In genomic region chr17:35786941-35787432, GRCh38 we compare ENCODE assay signal across 14 cellular contexts. TPM values are rescaled to one million over a fixed set of nuclear protein-coding genes. Genes with fewer than 3 reads are reported as not detected.
A peak's percentile ranks its signal among the peaks of the same experiment; 100 is the strongest.
DNase-seq lines count a peak whose midpoint lies in the region; ATAC-seq and TF ChIP-seq lines count a peak whose summit lies in the region.
"Had no signal": no experiment of that assay in that cellular context is flagged by ENCODE, and none has a peak within 500 bp of the region (broad histone marks: within the 10 kb centered on the region; RNA-seq: fewer than 3 reads in every experiment).

No MANE protein-coding gene starts in this region.

- H3K4me1 Mint-ChIP-seq in T-helper 2 cell treated with Interferon-gamma antibody and Interleukin-4, amounts not matched to agents 5 μg/mL and 100 μg/mL, for 36 hours (ENCODE audit: low read depth), result peaks cover 3% of the 10 kb centered on the region
- H3K4me1 Mint-ChIP-seq: naive B cell had no signal

- WGBS in urinary bladder, result 24% methylated on average over 3 of the region's 3 CpGs

- no peak overlapping the region for H3K4me3 ChIP-seq in coronary artery
- no peak overlapping the region for H3K4me3 ChIP-seq in muscle layer of duodenum (ENCODE audit: low read depth in 1 of 2, low read length in 2 of 2)
- H3K4me3 ChIP-seq in urinary bladder (ENCODE audit: low read depth, low read length), result no peak overlapping the region

- H3K36me3 ChIP-seq in muscle layer of duodenum (ENCODE audit: control insufficient read depth in 1 of 2, insufficient read depth in 2 of 2, low read length in 2 of 2) (no peaks in the 10 kb centered on the region), urinary bladder (ENCODE audit: insufficient read depth) (no peaks in the 10 kb centered on the region)

- no peak overlapping the region for H3K4me3 Mint-ChIP-seq in T-helper 2 cell treated with Interferon-gamma antibody and Interleukin-4, amounts not matched to agents 5 μg/mL and 100 μg/mL, for 36 hours
- H3K4me3 Mint-ChIP-seq: effector memory CD8-positive, alpha-beta T cell; naive B cell had no signal

- H3K4me1 ChIP-seq in muscle layer of duodenum (ENCODE audit: control insufficient read depth in 1 of 2, insufficient read depth in 2 of 2, low read length in 2 of 2) (peaks cover 18 to 51% of the 10 kb centered on the region in 2 donors), urinary bladder (ENCODE audit: insufficient read depth) (no peaks in the 10 kb centered on the region)

- H3K27me3 ChIP-seq in muscle layer of duodenum (ENCODE audit: low read depth, low read length), result no peaks in the 10 kb centered on the region

- H3K27ac ChIP-seq in coronary artery (peak overlapping the region; percentile 27 to 60), muscle layer of duodenum (ENCODE audit: low read length) (peak overlapping the region; percentile 3), urinary bladder (ENCODE audit: low read depth) (peak overlapping the region; percentile 89)

- peak; percentile 42 for DNase-seq in DMS 273 (lab: John Stamatoyannopoulos, UW; ENCODE audit: unreplicated experiment)
- no peak for DNase-seq in DMS 273 treated with DMSO at 0.1 percent for 48 hours (lab: John Stamatoyannopoulos, UW)
- no peak for DNase-seq in coronary artery (ENCODE audit: low spot score)
- no peak for DNase-seq in left lobe of liver (ENCODE audit: low spot score)
- DNase-seq in Kasumi-1 (lab: John Stamatoyannopoulos, UW), result no peak
- DNase-seq in T-helper 2 cell treated with Interferon-gamma antibody and Interleukin-4, amounts not matched to agents 5 μg/mL and 100 μg/mL, for 36 hours (ENCODE audit: low spot score), result no peak
- DNase-seq: 8988T; effector memory CD8-positive, alpha-beta T cell; Karpas-422; naive B cell; NCI-H2081 treated with DMSO at 0.1 percent for 48 hours had no signal

- peaks cover 35% of the 10 kb centered on the region for H3K27me3 Mint-ChIP-seq in T-helper 2 cell treated with Interferon-gamma antibody and Interleukin-4, amounts not matched to agents 5 μg/mL and 100 μg/mL, for 36 hours (ENCODE audit: low read depth)

- H3K27ac Mint-ChIP-seq in T-helper 2 cell treated with Interferon-gamma antibody and Interleukin-4, amounts not matched to agents 5 μg/mL and 100 μg/mL, for 36 hours, result no peak overlapping the region
- H3K27ac Mint-ChIP-seq: effector memory CD8-positive, alpha-beta T cell had no signal

- no peaks in the 10 kb centered on the region for H3K36me3 Mint-ChIP-seq in T-helper 2 cell treated with Interferon-gamma antibody and Interleukin-4, amounts not matched to agents 5 μg/mL and 100 μg/mL, for 36 hours (ENCODE audit: low read depth)
- H3K36me3 Mint-ChIP-seq: naive B cell had no signal

- ATAC-seq in left lobe of liver, result no peak
- ATAC-seq: effector memory CD8-positive, alpha-beta T cell had no signal

- H3K9me3 Mint-ChIP-seq in T-helper 2 cell treated with Interferon-gamma antibody and Interleukin-4, amounts not matched to agents 5 μg/mL and 100 μg/mL, for 36 hours, result no peaks in the 10 kb centered on the region
- H3K9me3 Mint-ChIP-seq: effector memory CD8-positive, alpha-beta T cell; naive B cell had no signal

- TF ChIP-seq CTCF in coronary artery (IDR thresholded peaks at IDR 0.05), result no peak

- no peaks in the 10 kb centered on the region for H3K9me3 ChIP-seq in muscle layer of duodenum (ENCODE audit: control insufficient read depth in 1 of 2, low read length in 2 of 2)

RNA-seq across cellular contexts. Expression of gene MMP28, which starts 8.5 kb away (rescaled TPM):
- total RNA-seq in urinary bladder (13.2 TPM), left lobe of liver (0.45 TPM)
- polyA plus RNA-seq in urinary bladder, result 48.6 TPM
- total RNA-seq: T-helper 2 cell treated with Interferon-gamma antibody and Interleukin-4, amounts not matched to agents 100 ng/mL and 5 ng/mL, for 36 hours had no signal

RNA-seq across cellular contexts. Expression of gene TAF15, which starts 22.3 kb away (rescaled TPM):
- total RNA-seq in urinary bladder, result 129 TPM
- polyA plus RNA-seq in urinary bladder, result 134 TPM
- total RNA-seq in left lobe of liver, result 63.1 TPM

RNA-seq across cellular contexts. Expression of gene C17orf50, which starts 26.3 kb away (rescaled TPM):
- not detected for total RNA-seq in urinary bladder
- polyA plus RNA-seq in urinary bladder, result not detected
- total RNA-seq in left lobe of liver, result not detected
- total RNA-seq: T-helper 2 cell treated with Interferon-gamma antibody and Interleukin-4, amounts not matched to agents 100 ng/mL and 5 ng/mL, for 36 hours had no signal

RNA-seq across cellular contexts. Expression of gene GAS2L2, which starts 33.9 kb away (rescaled TPM):
- total RNA-seq in urinary bladder, result not detected
- 0.09 TPM for polyA plus RNA-seq in urinary bladder
- not detected for total RNA-seq in left lobe of liver
- total RNA-seq: T-helper 2 cell treated with Interferon-gamma antibody and Interleukin-4, amounts not matched to agents 100 ng/mL and 5 ng/mL, for 36 hours had no signal

RNA-seq across cellular contexts. Expression of gene RASL10B, which starts 55.5 kb away (rescaled TPM):
- total RNA-seq in urinary bladder, result 0.69 TPM
- 3.0 TPM for polyA plus RNA-seq in urinary bladder
- 2.3 TPM for total RNA-seq in left lobe of liver

Comparison
In these comparisons a context has a peak if more than half of its experiments do, and no peak if none do; other contexts are left out.
1. H3K27ac ChIP-seq: peak in every context shown above with its lines; median percentile 89 in urinary bladder; 44 in coronary artery; 3 in muscle layer of duodenum.